ENCODE assay signal across 9 cellular contexts in genomic region chr10:93379366-93380042, GRCh38.
DNase-seq lines count a peak whose midpoint lies in the region; ATAC-seq and TF ChIP-seq lines count a peak whose summit lies in the region.
"Had no signal": no experiment of that assay in that cellular context is flagged by ENCODE, and none has a peak within 500 bp of the region (broad histone marks: within the 10 kb centered on the region; RNA-seq: fewer than 3 reads in every experiment).

No MANE protein-coding gene starts in this region.

- peak overlapping the region; percentile 99 for H3K27ac Mint-ChIP-seq in activated CD4-positive, alpha-beta T cell treated with anti-CD3 and anti-CD28 coated beads for 36 hours
- H3K27ac Mint-ChIP-seq in activated T-helper 2 cell treated with anti-CD3 and anti-CD28 coated beads, Interferon-gamma antibody, Interleukin-2, Interleukin-4, amounts not matched to agents 10 μg/mL and 5 μg/mL and 100 μg/mL, durations not matched to agents 14 hours and 24 hours and 36 hours, result peak overlapping the region; percentile 97

- intact Hi-C loops in activated CD4-positive, alpha-beta T cell treated with anti-CD3 and anti-CD28 coated beads for 36 hours (cut with DNase I, micrococcal nuclease), result loop anchor here (1.0 to 5.0 kb wide), 5 partner anchors 31 to 323 kb away; partner anchors contain the start of genes CEP55 (in 1 of the 2) and FRA10AC1 (in 1 of the 2)
- intact Hi-C loops in activated T-helper 2 cell treated with anti-CD3 and anti-CD28 coated beads, Interferon-gamma antibody, Interleukin-2, Interleukin-4, amounts not matched to agents 10 μg/mL and 5 μg/mL and 100 μg/mL, durations not matched to agents 14 hours and 24 hours and 36 hours (cut with micrococcal nuclease), result loop anchor here (1.0 to 10.0 kb wide), 4 partner anchors 33 to 325 kb away; partner anchors contain the start of genes CEP55 and FRA10AC1
- intact Hi-C loops in tibial artery (cut with DNase I; ENCODE audit: low total_unique reads), result loop anchor here (5.0 kb wide), 1 partner anchor 88 kb away; no protein-coding TSS in a partner anchor

- peaks cover 25% of the 10 kb centered on the region for H3K36me3 Mint-ChIP-seq in activated CD4-positive, alpha-beta T cell treated with anti-CD3 and anti-CD28 coated beads for 36 hours (ENCODE audit: low read depth)
- peaks cover 26% of the 10 kb centered on the region for H3K36me3 Mint-ChIP-seq in activated T-helper 2 cell treated with anti-CD3 and anti-CD28 coated beads, Interferon-gamma antibody, Interleukin-2, Interleukin-4, amounts not matched to agents 10 μg/mL and 5 μg/mL and 100 μg/mL, durations not matched to agents 14 hours and 24 hours and 36 hours (ENCODE audit: low read depth)

- peak; percentile 88 for ATAC-seq in activated CD4-positive, alpha-beta T cell treated with anti-CD3 and anti-CD28 coated beads for 36 hours

- H3K4me1 ChIP-seq in tibial artery, result peaks cover 0 to 64% (median 46%) of the 10 kb centered on the region in 4 donors
- peaks cover 0 to 25% (median 6%) of the 10 kb centered on the region in 4 donors for H3K4me1 ChIP-seq in tibial nerve

- H3K27me3 ChIP-seq in tibial artery (no peaks in the 10 kb centered on the region), tibial nerve (no peaks in the 10 kb centered on the region)

- peak overlapping the region; percentile 69 to 70 for H3K27ac ChIP-seq in tibial artery
- peak overlapping the region in 2 of 4 donors; percentile 12 to 52 for H3K27ac ChIP-seq in tibial nerve
- H3K27ac ChIP-seq: WERI-Rb-1 had no signal

- H3K36me3 ChIP-seq in tibial artery (peaks cover 14 to 34% (median 26%) of the 10 kb centered on the region in 3 donors), tibial nerve (peaks cover 0 to 30% (median 0%) of the 10 kb centered on the region in 3 donors)
- H3K36me3 ChIP-seq: WERI-Rb-1 had no signal

- no peak for TF ChIP-seq POLR2A in tibial nerve (IDR thresholded peaks at IDR 0.05)

- POLR2A ChIA-PET in activated CD4-positive, alpha-beta T cell treated with anti-CD3 and anti-CD28 coated beads for 36 hours (lab: Charles Lee), result interaction anchor here (1.0 to 1.6 kb wide), 3 partner anchors 61 to 103 kb away, joined by 3 to 15 read pairs (median 4); partner anchors contain the start of gene MYOF

- 81% methylated on average over 5 of the region's 5 CpGs for WGBS in tibial nerve, 2 donors

- H3K4me3 Mint-ChIP-seq in activated CD4-positive, alpha-beta T cell treated with anti-CD3 and anti-CD28 coated beads for 36 hours, result peak overlapping the region; percentile 50
- peak overlapping the region; percentile 50 for H3K4me3 Mint-ChIP-seq in activated T-helper 2 cell treated with anti-CD3 and anti-CD28 coated beads, Interferon-gamma antibody, Interleukin-2, Interleukin-4, amounts not matched to agents 10 μg/mL and 5 μg/mL and 100 μg/mL, durations not matched to agents 14 hours and 24 hours and 36 hours (ENCODE audit: low read depth)

- CTCF ChIA-PET in activated CD4-positive, alpha-beta T cell treated with anti-CD3 and anti-CD28 coated beads for 36 hours (lab: Charles Lee), result interaction anchor here (0.8 to 14.4 kb wide), 16 partner anchors 9 to 263 kb away, joined by 3 to 378 read pairs (median 5); partner anchors contain the start of genes CEP55 and MYOF

- DNase-seq in activated CD4-positive, alpha-beta T cell treated with anti-CD3 and anti-CD28 coated beads for 36 hours, result peak; percentile 74
- no peak for DNase-seq in activated CD4-positive, alpha-beta T cell treated with anti-CD3 and anti-CD28 coated beads, Interleukin-2, amount 50 U/mL, for 1 hour
- DNase-seq in activated T-helper 2 cell treated with anti-CD3 and anti-CD28 coated beads, Interferon-gamma antibody, Interleukin-2, Interleukin-4, amounts not matched to agents 10 μg/mL and 5 μg/mL and 100 μg/mL, durations not matched to agents 14 hours and 24 hours and 36 hours (ENCODE audit: low spot score), result peak; percentile 36
- DNase-seq in hepatic stellate cell (ENCODE audit: low spot score) (peak; percentile 47), tibial artery (no peak), NCI-H2196 treated with DMSO at 0.1 percent for 48 hours (lab: John Stamatoyannopoulos, UW; ENCODE audit: unreplicated experiment) (no peak), tibial nerve (ENCODE audit: low spot score in 2 of 2) (no peak), T1000 (lab: John Stamatoyannopoulos, UW) (no peak)
- DNase-seq: WERI-Rb-1 had no signal

- no peak for TF ChIP-seq EP300 in tibial nerve (IDR thresholded peaks at IDR 0.05)

- peaks cover 56% of the 10 kb centered on the region for H3K4me1 Mint-ChIP-seq in activated CD4-positive, alpha-beta T cell treated with anti-CD3 and anti-CD28 coated beads for 36 hours
- H3K4me1 Mint-ChIP-seq in activated T-helper 2 cell treated with anti-CD3 and anti-CD28 coated beads, Interferon-gamma antibody, Interleukin-2, Interleukin-4, amounts not matched to agents 10 μg/mL and 5 μg/mL and 100 μg/mL, durations not matched to agents 14 hours and 24 hours and 36 hours (ENCODE audit: low read depth), result peaks cover 35% of the 10 kb centered on the region

- H3K4me3 ChIP-seq in tibial artery (no peak overlapping the region), tibial nerve (no peak overlapping the region)

- TF ChIP-seq CTCF in tibial artery (IDR thresholded peaks at IDR 0.05), result no peak
- no peak for TF ChIP-seq CTCF in tibial nerve (IDR thresholded peaks at IDR 0.05)

- H3K9me3 Mint-ChIP-seq in activated CD4-positive, alpha-beta T cell treated with anti-CD3 and anti-CD28 coated beads for 36 hours (ENCODE audit: low read depth), result no peaks in the 10 kb centered on the region
- no peaks in the 10 kb centered on the region for H3K9me3 Mint-ChIP-seq in activated T-helper 2 cell treated with anti-CD3 and anti-CD28 coated beads, Interferon-gamma antibody, Interleukin-2, Interleukin-4, amounts not matched to agents 10 μg/mL and 5 μg/mL and 100 μg/mL, durations not matched to agents 14 hours and 24 hours and 36 hours

- H3K27me3 Mint-ChIP-seq in activated CD4-positive, alpha-beta T cell treated with anti-CD3 and anti-CD28 coated beads for 36 hours, result peaks cover under 1% of the 10 kb centered on the region
- H3K27me3 Mint-ChIP-seq in activated T-helper 2 cell treated with anti-CD3 and anti-CD28 coated beads, Interferon-gamma antibody, Interleukin-2, Interleukin-4, amounts not matched to agents 10 μg/mL and 5 μg/mL and 100 μg/mL, durations not matched to agents 14 hours and 24 hours and 36 hours (ENCODE audit: low read depth), result no peaks in the 10 kb centered on the region

- H3K9me3 ChIP-seq in tibial artery (no peaks in the 10 kb centered on the region), tibial nerve (no peaks in the 10 kb centered on the region)

Comparison
In these comparisons a context has a peak if more than half of its experiments do, and no peak if none do; other contexts are left out.
1. DNase-seq: peak in activated CD4-positive, alpha-beta T cell treated with anti-CD3 and anti-CD28 coated beads for 36 hours (single experiment), activated T-helper 2 cell treated with anti-CD3 and anti-CD28 coated beads, Interferon-gamma antibody, Interleukin-2, Interleukin-4, amounts not matched to agents 10 μg/mL and 5 μg/mL and 100 μg/mL, durations not matched to agents 14 hours and 24 hours and 36 hours (single experiment) and hepatic stellate cell (single experiment); none in activated CD4-positive, alpha-beta T cell treated with anti-CD3 and anti-CD28 coated beads, Interleukin-2, amount 50 U/mL, for 1 hour (single experiment), tibial artery (0 of 2), NCI-H2196 treated with DMSO at 0.1 percent for 48 hours (single experiment), tibial nerve (0 of 2) and T1000 (single experiment).